Comparison of ENCODE assay signal across 28 cellular contexts in genomic region chr11:85806016-85806415, GRCh38. TPM values are rescaled to one million over a fixed set of nuclear protein-coding genes. Genes with fewer than 3 reads are reported as not detected.
"Had no signal": no experiment of that assay in that cellular context is flagged by ENCODE, and none has a peak within 500 bp of the region (broad histone marks: within the 10 kb centered on the region; RNA-seq: fewer than 3 reads in every experiment).

No MANE protein-coding gene starts in this region.

- H3K9me3 ChIP-seq: gastrocnemius medialis, ovary, psoas muscle, spleen, thoracic aorta, tibial nerve, upper lobe of left lung had no signal

- H3K27ac ChIP-seq: gastrocnemius medialis, ovary, psoas muscle, skin epidermis, spleen, thoracic aorta, tibial nerve, upper lobe of left lung had no signal

- H3K4me1 ChIP-seq: psoas muscle had no signal

- H3K27me3 ChIP-seq: gastrocnemius medialis, ovary, tibial nerve, upper lobe of left lung had no signal

- H3K36me3 ChIP-seq: gastrocnemius medialis, ovary, spleen, thoracic aorta, tibial nerve, upper lobe of left lung had no signal

- H3K4me3 Mint-ChIP-seq: stimulated activated memory B cell treated with anti-CD40 and anti-IgM and Interleukin-4, amounts not matched to agents 10 μg/mL and 1 μg/mL and 100 μg/mL, for 72 hours had no signal

- H3K36me3 Mint-ChIP-seq: stimulated activated memory B cell treated with anti-CD40 and anti-IgM and Interleukin-4, amounts not matched to agents 10 μg/mL and 1 μg/mL and 100 μg/mL, for 72 hours had no signal

- H3K27ac Mint-ChIP-seq: stimulated activated memory B cell treated with anti-CD40 and anti-IgM and Interleukin-4, amounts not matched to agents 10 μg/mL and 1 μg/mL and 100 μg/mL, for 72 hours had no signal

- H3K27me3 Mint-ChIP-seq: naive thymus-derived CD4-positive, alpha-beta T cell had no signal

- H3K9me3 Mint-ChIP-seq: stimulated activated memory B cell treated with anti-CD40 and anti-IgM and Interleukin-4, amounts not matched to agents 10 μg/mL and 1 μg/mL and 100 μg/mL, for 72 hours had no signal

- DNase-seq: cortex of kidney; gastrocnemius medialis; head of caudate nucleus; kidney; mesendoderm; midbrain; naive thymus-derived CD4-positive, alpha-beta T cell; occipital lobe; ovary; posterior cingulate gyrus; psoas muscle; right cardiac atrium; spleen; stimulated activated CD4-positive, alpha-beta T cell treated with anti-CD3 and anti-CD28 coated beads, Interleukin-4, amount 100 ng/mL, for 4 hours; stimulated activated naive CD8-positive, alpha-beta T cell treated with anti-CD3 and anti-CD28 coated beads, Interleukin-15, Interleukin-2, amounts not matched to agents 100 U/mL and 50 U/mL, for 24 hours; upper lobe of left lung had no signal

- H3K4me3 ChIP-seq: gastrocnemius medialis, lung, ovary, psoas muscle, skin epidermis, spleen, thoracic aorta, tibial nerve, upper lobe of left lung had no signal

- ATAC-seq: gastrocnemius medialis; left lobe of liver; naive thymus-derived CD4-positive, alpha-beta T cell; psoas muscle; right cardiac atrium; stimulated activated memory B cell treated with anti-CD40 and anti-IgM and Interleukin-4, amounts not matched to agents 10 μg/mL and 1 μg/mL and 100 μg/mL, for 72 hours; stimulated activated naive CD8-positive, alpha-beta T cell treated with anti-CD3 and anti-CD28 coated beads, Interleukin-15, Interleukin-2, amounts not matched to agents 100 U/mL and 50 U/mL, for 24 hours had no signal

RNA-seq across cellular contexts. Expression of gene CCDC83, which starts 49.2 kb away (rescaled TPM):
- total RNA-seq: dermis microvascular lymphatic vessel endothelial cell; fibroblast of villous mesenchyme; gastrocnemius medialis; glomerular endothelial cell; kidney; left lobe of liver; liver; lung; mucosa of gallbladder; naive thymus-derived CD4-positive, alpha-beta T cell; occipital lobe; ovary; psoas muscle; renal cortical epithelial cell; right cardiac atrium; spleen; thoracic aorta; tibial nerve; upper lobe of left lung had no signal
